8 cellular contexts compared by ENCODE assay signal in the genomic region with DNA sequence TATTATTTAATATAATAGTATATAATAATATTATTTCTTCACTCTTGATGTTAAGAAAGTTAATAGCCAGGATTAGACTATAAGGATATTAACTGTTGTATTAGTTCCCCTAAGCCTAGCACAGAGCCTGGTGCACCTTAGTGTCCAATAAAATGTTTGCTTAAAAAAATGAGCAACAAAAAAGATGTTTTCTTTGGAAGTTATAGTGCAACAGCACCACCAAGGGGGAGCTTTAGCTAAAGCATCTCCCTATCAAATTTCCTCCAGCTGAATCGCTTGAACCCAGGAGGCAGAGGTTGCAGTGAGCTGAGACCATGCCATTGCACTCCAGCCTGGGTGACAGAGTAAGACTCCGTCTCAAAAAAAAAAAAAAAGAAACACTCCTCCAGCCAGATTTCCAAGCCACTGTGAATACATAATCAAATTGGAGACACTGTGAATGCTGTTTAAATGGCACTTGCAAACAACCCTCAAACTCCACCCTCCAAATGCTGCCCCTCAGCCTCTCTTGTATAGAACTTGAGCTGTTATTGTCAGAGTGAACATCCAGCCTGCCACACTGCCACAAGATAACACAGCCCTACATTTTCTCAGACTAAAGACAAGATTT.
DNase-seq lines count a peak whose midpoint lies in the region; ATAC-seq and TF ChIP-seq lines count a peak whose summit lies in the region.

No MANE protein-coding gene starts in this region.

- H2AFZ ChIP-seq in GM23248 (no peak overlapping the region), SK-N-SH (ENCODE audit: low read depth) (no peak overlapping the region), hepatocyte (no peak overlapping the region)

- H3F3A ChIP-seq in GM23248 (ENCODE audit: insufficient read depth) (no peaks in the 10 kb centered on the region), SK-N-SH (replicated peaks; ENCODE audit: insufficient read depth) (no peaks in the 10 kb centered on the region)

- no peak overlapping the region for H3K4me2 ChIP-seq in GM23248 (ENCODE audit: unreplicated experiment)
- H3K4me2 ChIP-seq in SK-N-SH, result no peak overlapping the region
- no peak overlapping the region for H3K4me2 ChIP-seq in hepatocyte

- ATAC-seq in HG03280 (IDR thresholded peaks at IDR 0.05; ENCODE audit: unreplicated experiment), result no peak
- ATAC-seq in activated T-helper 17 cell treated with anti-CD3 and anti-CD28 coated beads, Interleukin-2, amount 50 U/mL, for 72 hours (replicated peaks), result no peak

- POLR2A ChIA-PET in SK-N-SH (lab: Yijun Ruan, JAX), result interaction anchor here (0.7 kb wide), 1 partner anchor 216 kb away, joined by 3 read pairs; no protein-coding TSS in a partner anchor

- no peak overlapping the region for H3K27ac Mint-ChIP-seq in activated T-helper 17 cell treated with anti-CD3 and anti-CD28 coated beads, Interleukin-2, amount 50 U/mL, for 72 hours

- H4K20me1 ChIP-seq in GM23248 (ENCODE audit: insufficient read depth) (no peaks in the 10 kb centered on the region), SK-N-SH (ENCODE audit: insufficient read depth) (no peaks in the 10 kb centered on the region), hepatocyte (ENCODE audit: insufficient read depth, poor library complexity, severe bottlenecking) (no peaks in the 10 kb centered on the region)

- no peak for TF ChIP-seq EP300 in SK-N-SH (IDR thresholded peaks at IDR 0.05; ENCODE audit: borderline replicate concordance in 1 of 2, low read depth in 1 of 2, low read length in 1 of 2)

- H3K79me2 ChIP-seq in GM23248 (ENCODE audit: insufficient read depth), result no peaks in the 10 kb centered on the region
- H3K79me2 ChIP-seq in SK-N-SH (ENCODE audit: insufficient read depth), result no peaks in the 10 kb centered on the region
- no peaks in the 10 kb centered on the region for H3K79me2 ChIP-seq in hepatocyte

- H3K9me3 ChIP-seq in GM23248 (ENCODE audit: low read depth), result no peaks in the 10 kb centered on the region
- H3K9me3 ChIP-seq in SK-N-SH, result no peaks in the 10 kb centered on the region
- H3K9me3 ChIP-seq in hepatocyte (ENCODE audit: low read depth), result no peaks in the 10 kb centered on the region

- H3K27ac ChIP-seq in GM23248 (no peak overlapping the region), SK-N-SH (ENCODE audit: low read depth in 2 of 2, low read length in 1 of 2) (no peak overlapping the region), hepatocyte (no peak overlapping the region)

- no peaks in the 10 kb centered on the region for H3K27me3 Mint-ChIP-seq in activated T-helper 17 cell treated with anti-CD3 and anti-CD28 coated beads, Interleukin-2, amount 50 U/mL, for 72 hours

- peak; percentile 78 for TF ChIP-seq RAD21 in SK-N-SH (IDR thresholded peaks at IDR 0.05; ENCODE audit: low read length)

- H3K9ac ChIP-seq in GM23248, result no peak overlapping the region
- H3K9ac ChIP-seq in SK-N-SH, result no peak overlapping the region

- H3K9me2 ChIP-seq in GM23248 (ENCODE audit: insufficient read depth), result no peaks in the 10 kb centered on the region
- H3K9me2 ChIP-seq in SK-N-SH, result no peaks in the 10 kb centered on the region
- H3K9me2 ChIP-seq in hepatocyte (replicated peaks; ENCODE audit: insufficient read depth), result no peaks in the 10 kb centered on the region

- H3K4me1 ChIP-seq in GM23248 (ENCODE audit: insufficient read depth), result peaks cover 5% of the 10 kb centered on the region
- H3K4me1 ChIP-seq in SK-N-SH (ENCODE audit: control insufficient read depth in 1 of 2, insufficient read depth in 2 of 2, low read depth in 1 of 2, low read length in 1 of 2), result no peaks in the 10 kb centered on the region
- no peaks in the 10 kb centered on the region for H3K4me1 ChIP-seq in hepatocyte (ENCODE audit: insufficient read depth)

- peak; percentile 39 for DNase-seq in Ammon's horn (ENCODE audit: low spot score)
- DNase-seq in GM23248, result peak; percentile 68
- peak; percentile 44 for DNase-seq in SK-N-SH
- peak; percentile 28 for DNase-seq in hepatocyte (ENCODE audit: low spot score)
- DNase-seq in ecto neural progenitor cell (ENCODE audit: low spot score), result no peak
- no peak for DNase-seq in GOT3 (lab: John Stamatoyannopoulos, UW)

- H3K36me3 Mint-ChIP-seq in activated T-helper 17 cell treated with anti-CD3 and anti-CD28 coated beads, Interleukin-2, amount 50 U/mL, for 72 hours (ENCODE audit: low read depth), result peaks cover 19% of the 10 kb centered on the region

- in situ Hi-C loops in GM23248 (cut with MboI), result no loop called here

- WGBS in GM23248 (ENCODE audit: low coverage in 1 of 2, low lambda C conversion rate in 2 of 2, missing lambda C conversion rate in 2 of 2), 2 experiments, result 71 to 74% methylated on average over 2 of the region's 2 CpGs
- 76% methylated on average over 2 of the region's 2 CpGs for WGBS in SK-N-SH (ENCODE audit: low lambda C conversion rate)
- 56% methylated on average over 2 of the region's 2 CpGs for WGBS in hepatocyte (ENCODE audit: low lambda C conversion rate, missing lambda C conversion rate)

- H3K9me3 Mint-ChIP-seq in activated T-helper 17 cell treated with anti-CD3 and anti-CD28 coated beads, Interleukin-2, amount 50 U/mL, for 72 hours, result no peaks in the 10 kb centered on the region

- H3K27me3 ChIP-seq in GM23248 (replicated peaks; ENCODE audit: insufficient read depth) (no peaks in the 10 kb centered on the region), SK-N-SH (ENCODE audit: insufficient read depth) (no peaks in the 10 kb centered on the region), hepatocyte (no peaks in the 10 kb centered on the region)

- no peak overlapping the region for H3K4me3 Mint-ChIP-seq in activated T-helper 17 cell treated with anti-CD3 and anti-CD28 coated beads, Interleukin-2, amount 50 U/mL, for 72 hours

- H3K4me3 ChIP-seq in GM23248 (no peak overlapping the region), SK-N-SH (ENCODE audit: low read depth in 2 of 2, low read length in 1 of 2) (no peak overlapping the region), hepatocyte (no peak overlapping the region)

- no peaks in the 10 kb centered on the region for H3K36me3 ChIP-seq in GM23248 (ENCODE audit: low read depth)
- peaks cover 0 to 5% of the 10 kb centered on the region in 2 experiments for H3K36me3 ChIP-seq in SK-N-SH (replicated peaks in 1 of 2; ENCODE audit: control insufficient read depth in 1 of 2, insufficient read depth in 2 of 2, low read length in 1 of 2)
- no peaks in the 10 kb centered on the region for H3K36me3 ChIP-seq in hepatocyte (replicated peaks; ENCODE audit: insufficient read depth, low read depth)

- H3K4me1 Mint-ChIP-seq in activated T-helper 17 cell treated with anti-CD3 and anti-CD28 coated beads, Interleukin-2, amount 50 U/mL, for 72 hours, result no peaks in the 10 kb centered on the region

- TF ChIP-seq CTCF in SK-N-SH (IDR thresholded peaks at IDR 0.05) (peak; percentile 76), hepatocyte (IDR thresholded peaks at IDR 0.05; ENCODE audit: poor library complexity) (peak; percentile 60)

- CTCF ChIA-PET in SK-N-SH (lab: Yijun Ruan, JAX), result interaction anchor here (0.6 to 3.2 kb wide), 36 partner anchors 9 to 770 kb away, joined by 3 to 17 read pairs (median 4); no protein-coding TSS in a partner anchor

TF ChIP-seq in SK-N-SH, 30 proteins besides CTCF, POLR2A, EP300 and RAD21:
- TF ChIP-seq CHD2 (IDR thresholded peaks at IDR 0.05; ENCODE audit: low read length, partially characterized antibody), result no peak
- TF ChIP-seq SMC3 (IDR thresholded peaks at IDR 0.05; ENCODE audit: low read depth, low read length), result peak; percentile 62
- no peak for TF ChIP-seq GATA2 (CRISPR knock-in tag; IDR thresholded peaks at IDR 0.05)
- no peak for TF ChIP-seq TAF1 (IDR thresholded peaks at IDR 0.05; ENCODE audit: borderline replicate concordance, low read depth, low read length)
- no peak for TF ChIP-seq ELF1 (IDR thresholded peaks at IDR 0.05)
TF ChIP-seq in SK-N-SH: peak in this region for 1.

Comparison
In these comparisons a context has a peak if more than half of its experiments do, and no peak if none do; other contexts are left out.
1. DNase-seq: peak in Ammon's horn (single experiment), GM23248 (single experiment), SK-N-SH (single experiment) and hepatocyte (single experiment); none in ecto neural progenitor cell (single experiment) and GOT3 (single experiment).